16 cellular contexts compared by ENCODE assay signal in the genomic region with DNA sequence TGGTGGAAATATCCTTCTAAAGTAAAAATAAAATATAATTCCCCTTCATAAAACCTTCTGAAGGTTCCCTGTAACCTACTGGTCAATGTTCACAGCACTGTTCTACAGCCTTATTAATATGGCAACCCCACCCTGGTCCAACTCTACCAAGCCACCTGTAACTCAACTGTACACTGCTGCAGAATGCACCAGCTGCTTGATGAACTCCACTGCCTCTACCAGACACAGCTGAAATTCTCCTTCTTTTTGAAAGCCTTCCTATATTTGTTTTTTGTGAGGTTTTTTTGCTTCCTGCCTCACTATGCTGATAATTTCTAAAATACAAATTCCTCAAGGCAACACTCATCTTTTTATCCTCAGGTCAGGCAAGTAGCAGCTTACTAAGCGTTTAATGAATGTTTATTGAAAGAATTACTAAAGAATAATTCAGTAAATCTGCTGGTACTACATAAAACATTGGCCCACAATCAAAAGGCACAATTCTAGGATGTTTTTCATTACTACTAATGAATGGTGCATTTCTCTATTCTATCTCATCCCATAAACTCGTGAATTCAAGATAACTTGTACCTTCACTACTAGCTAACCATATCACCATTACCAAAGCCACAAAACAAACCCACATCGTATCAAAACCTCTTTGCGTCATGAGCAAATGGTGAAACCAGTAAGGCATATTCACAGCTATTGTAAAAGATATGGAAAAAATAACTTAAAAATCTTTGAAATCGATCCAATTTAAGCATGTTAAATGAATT. TPM values are rescaled to one million over a fixed set of nuclear protein-coding genes. Genes with fewer than 3 reads are reported as not detected.
DNase-seq lines count a peak whose midpoint lies in the region; ATAC-seq, FAIRE-seq and TF ChIP-seq lines count a peak whose summit lies in the region.
"Had no signal": no experiment of that assay in that cellular context is flagged by ENCODE, and none has a peak within 500 bp of the region (broad histone marks: within the 10 kb centered on the region; RNA-seq: fewer than 3 reads in every experiment).

No MANE protein-coding gene starts in this region.

- peaks cover 33 to 57% (median 55%) of the 10 kb centered on the region in 3 donors for H3K4me1 Mint-ChIP-seq in CD8-positive, alpha-beta memory T cell
- H3K4me1 Mint-ChIP-seq in HFFc6 (ENCODE audit: low read depth), result peaks cover 53% of the 10 kb centered on the region
- H3K4me1 Mint-ChIP-seq in astrocyte (ENCODE audit: low read depth, unreplicated experiment), result peaks cover 14% of the 10 kb centered on the region
- H3K4me1 Mint-ChIP-seq in natural killer cell, result peaks cover 68 to 72% of the 10 kb centered on the region in 2 donors

- H3K4me3 Mint-ChIP-seq in CD8-positive, alpha-beta memory T cell, result peak overlapping the region in 1 of 7 donors; percentile 48
- H3K4me3 Mint-ChIP-seq in HFFc6, result peak overlapping the region; percentile 91
- H3K4me3 Mint-ChIP-seq in astrocyte (ENCODE audit: unreplicated experiment), result no peak overlapping the region
- peak overlapping the region; percentile 0 for H3K4me3 Mint-ChIP-seq in natural killer cell

- peak overlapping the region in 2 of 8 donors; percentile 64 to 99 for H3K27ac Mint-ChIP-seq in CD8-positive, alpha-beta memory T cell
- H3K27ac Mint-ChIP-seq in HFFc6, result peak overlapping the region; percentile 79
- no peak overlapping the region for H3K27ac Mint-ChIP-seq in astrocyte (ENCODE audit: unreplicated experiment)
- peak overlapping the region; percentile 99 for H3K27ac Mint-ChIP-seq in natural killer cell

- POLR2A ChIA-PET in CD8-positive, alpha-beta memory T cell (lab: Charles Lee), result no interaction called here

- H3K9me3 Mint-ChIP-seq in CD8-positive, alpha-beta memory T cell, result no peaks in the 10 kb centered on the region
- H3K9me3 Mint-ChIP-seq in HFFc6 (no peaks in the 10 kb centered on the region), astrocyte (ENCODE audit: unreplicated experiment) (no peaks in the 10 kb centered on the region), natural killer cell (no peaks in the 10 kb centered on the region)
- H3K9me3 Mint-ChIP-seq: central memory CD8-positive, alpha-beta T cell had no signal

- TF ChIP-seq CTCF in HFFc6 (IDR thresholded peaks at IDR 0.05), result no peak
- no peak for TF ChIP-seq CTCF in astrocyte (IDR thresholded peaks at IDR 0.05; ENCODE audit: insufficient read depth, low read depth, low read length)
- TF ChIP-seq CTCF in natural killer cell (IDR thresholded peaks at IDR 0.05), result no peak

- no peaks in the 10 kb centered on the region for H3K9me3 ChIP-seq in CD8-positive, alpha-beta memory T cell (ENCODE audit: low read length)
- no peaks in the 10 kb centered on the region for H3K9me3 ChIP-seq in astrocyte (ENCODE audit: insufficient read depth, low read depth, low read length)
- H3K9me3 ChIP-seq: testis had no signal

- CTCF ChIA-PET in CD8-positive, alpha-beta memory T cell (lab: Charles Lee), result interaction anchor here (1.0 kb wide), 1 partner anchor 18 kb away, joined by 3 read pairs; no protein-coding TSS in a partner anchor

- H3K36me3 Mint-ChIP-seq in CD8-positive, alpha-beta memory T cell, result peaks cover 0 to 6% (median 0%) of the 10 kb centered on the region in 3 donors
- H3K36me3 Mint-ChIP-seq in HFFc6 (ENCODE audit: low read depth), result peaks cover 34% of the 10 kb centered on the region
- no peaks in the 10 kb centered on the region for H3K36me3 Mint-ChIP-seq in astrocyte (ENCODE audit: low read depth, unreplicated experiment)
- no peaks in the 10 kb centered on the region for H3K36me3 Mint-ChIP-seq in natural killer cell

- FAIRE-seq in astrocyte (lab: Jason Lieb, UNC), result peak; percentile 17

- H3K79me2 ChIP-seq in astrocyte (ENCODE audit: insufficient read depth, low read length), result peaks cover 38% of the 10 kb centered on the region

- no peak for DNase-seq in CD8-positive, alpha-beta memory T cell
- peak; percentile 78 for DNase-seq in HFFc6
- DNase-seq in astrocyte (ENCODE audit: low read depth), result peak; percentile 73
- no peak for DNase-seq in natural killer cell
- DNase-seq in globus pallidus (ENCODE audit: low spot score), result no peak
- DNase-seq: activated CD4-positive, alpha-beta T cell treated with anti-CD3 and anti-CD28 coated beads for 1 hour; activated effector memory CD4-positive, alpha-beta T cell treated with Interleukin-2 at 50 U/mL for 16 hours; Calu3; GOT3; NCI-H146; testis had no signal

- H2AFZ ChIP-seq in astrocyte (ENCODE audit: low read depth, low read length), result no peak overlapping the region

- H3K36me3 ChIP-seq in CD8-positive, alpha-beta memory T cell (ENCODE audit: insufficient read depth, low read length), result no peaks in the 10 kb centered on the region
- no peaks in the 10 kb centered on the region for H3K36me3 ChIP-seq in astrocyte (ENCODE audit: insufficient read depth, low read length)

- H3K4me2 ChIP-seq in astrocyte (ENCODE audit: low read length), result peak overlapping the region; percentile 98

- H3K4me3 ChIP-seq in CD8-positive, alpha-beta memory T cell (ENCODE audit: low read length), result no peak overlapping the region
- no peak overlapping the region for H3K4me3 ChIP-seq in astrocyte (ENCODE audit: insufficient read depth, low read depth, low read length)

- peak overlapping the region; percentile 65 for H3K27ac ChIP-seq in CD8-positive, alpha-beta memory T cell (ENCODE audit: low read depth, low read length)
- no peak overlapping the region for H3K27ac ChIP-seq in astrocyte (ENCODE audit: low read depth, low read length)

- H3K27me3 ChIP-seq in CD8-positive, alpha-beta memory T cell (ENCODE audit: insufficient read depth, low read length, poor library complexity, severe bottlenecking), result no peaks in the 10 kb centered on the region
- H3K27me3 ChIP-seq in astrocyte (ENCODE audit: insufficient read depth, low read length), result no peaks in the 10 kb centered on the region
- H3K27me3 ChIP-seq: testis had no signal

- no peaks in the 10 kb centered on the region for H3K27me3 Mint-ChIP-seq in CD8-positive, alpha-beta memory T cell
- peaks cover 2% of the 10 kb centered on the region for H3K27me3 Mint-ChIP-seq in HFFc6 (ENCODE audit: insufficient read depth)
- no peaks in the 10 kb centered on the region for H3K27me3 Mint-ChIP-seq in astrocyte (ENCODE audit: low read depth, unreplicated experiment)
- no peaks in the 10 kb centered on the region for H3K27me3 Mint-ChIP-seq in natural killer cell (ENCODE audit: low read depth in 2 of 2)
- H3K27me3 Mint-ChIP-seq: central memory CD8-positive, alpha-beta T cell had no signal

- H3K4me1 ChIP-seq in CD8-positive, alpha-beta memory T cell (ENCODE audit: insufficient read depth, low read length), result peaks cover 32% of the 10 kb centered on the region
- peaks cover 15% of the 10 kb centered on the region for H3K4me1 ChIP-seq in astrocyte (ENCODE audit: insufficient read depth, low read length)

- peaks cover 6% of the 10 kb centered on the region for H4K20me1 ChIP-seq in astrocyte (ENCODE audit: insufficient read depth, low read length)

- no peak for ATAC-seq in natural killer cell
- no peak for ATAC-seq in HG03045 (IDR thresholded peaks at IDR 0.05; ENCODE audit: unreplicated experiment)
- no peak for ATAC-seq in HG03469 (IDR thresholded peaks at IDR 0.05; ENCODE audit: unreplicated experiment)
- ATAC-seq in HG03135 (IDR thresholded peaks at IDR 0.05; ENCODE audit: unreplicated experiment), result no peak
- ATAC-seq: esophagus mucosa had no signal

- intact Hi-C loops in natural killer cell (cut with micrococcal nuclease), result loop anchor here (5.0 kb wide), 1 partner anchor 251 kb away; no protein-coding TSS in a partner anchor

- H3K9ac ChIP-seq in astrocyte (ENCODE audit: low read length), result no peak overlapping the region

RNA-seq across cellular contexts. Expression of a gene that starts 2.4 kb away (rescaled TPM):
- total RNA-seq in CD8-positive, alpha-beta memory T cell, result 10 to 100 TPM; 10.4 to 11.4 TPM
- polyA plus RNA-seq in CD8-positive, alpha-beta memory T cell, result 8.5 TPM
- 100 to 1,000 TPM in 4 of 6 experiments, 10 to 100 TPM in 2; 78.3 to 128 (median 121) TPM for total RNA-seq in HFFc6 (2021; fragmentation: NEBNext Ultra II Directional; extraction: Animal tissue kit (Norgen Biotek cat#: 25700))
- total RNA-seq in astrocyte (13.4 and 14.1 TPM in 2 replicates), natural killer cell (10 to 100 TPM; 24.2 to 35.8 (median 27.2) TPM)

Comparison
In these comparisons a context has a peak if more than half of its experiments do, and no peak if none do; other contexts are left out.
1. DNase-seq: peak in HFFc6 (single experiment) and astrocyte (single experiment); none in CD8-positive, alpha-beta memory T cell (0 of 5), natural killer cell (single experiment) and globus pallidus (single experiment).